12 cellular contexts compared by ENCODE assay signal in the genomic region with DNA sequence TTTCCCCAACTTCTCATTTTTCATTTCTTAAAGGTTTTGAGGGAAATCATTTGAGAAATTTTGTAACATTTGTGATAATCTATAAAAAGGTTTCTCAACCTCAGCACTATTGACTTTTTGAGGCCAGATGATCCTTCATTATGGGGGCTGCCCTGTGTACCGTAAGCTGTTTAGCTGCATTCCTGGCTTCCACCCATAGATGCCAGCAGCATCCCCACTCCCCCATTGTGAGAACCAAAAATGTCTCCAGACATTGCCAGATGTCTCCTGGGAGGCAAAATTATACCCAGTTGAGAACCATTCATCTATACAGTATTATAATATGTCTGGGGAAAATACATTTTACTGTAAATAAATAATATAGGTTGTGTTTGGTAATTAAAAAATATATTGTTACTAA.
DNase-seq lines count a peak whose midpoint lies in the region; ATAC-seq and TF ChIP-seq lines count a peak whose summit lies in the region.
"Had no signal": no experiment of that assay in that cellular context is flagged by ENCODE, and none has a peak within 500 bp of the region (broad histone marks: within the 10 kb centered on the region; RNA-seq: fewer than 3 reads in every experiment).

No MANE protein-coding gene starts in this region.

- peak; percentile 8 for DNase-seq in COR-L47 (lab: John Stamatoyannopoulos, UW)
- peak; percentile 48 for DNase-seq in WERI-Rb-1
- DNase-seq in midbrain (lab: John Stamatoyannopoulos, UW) = peak; percentile 29
- no peak for DNase-seq in ovary
- no peak for DNase-seq in activated CD4-positive, alpha-beta T cell treated with anti-CD3 and anti-CD28 coated beads for 48 hours
- DNase-seq in stimulated activated naive B cell treated with anti-CD40 and anti-IgM and Interleukin-4, amounts not matched to agents 10 μg/mL and 1 μg/mL and 100 μg/mL, for 72 hours = no peak
- no peak for DNase-seq in stimulated activated CD8-positive, alpha-beta memory T cell treated with anti-CD3 and anti-CD28 coated beads, Interleukin-4, amount 100 ng/mL, for 48 hours
- DNase-seq: activated CD4-positive, alpha-beta T cell treated with anti-CD3 and anti-CD28 coated beads for 36 hours; CD4-positive, alpha-beta T cell; natural killer cell had no signal

- no peaks in the 10 kb centered on the region for H3K36me3 ChIP-seq in WERI-Rb-1
- H3K36me3 ChIP-seq in ovary = no peaks in the 10 kb centered on the region
- H3K36me3 ChIP-seq: breast epithelium had no signal

- WGBS in ovary, 3 donors = 54 to 85% (median 58%) methylated on average over 1 of the region's 1 CpG

- peak; percentile 16; the same call in 1 of the 2 replicates for TF ChIP-seq RAD21 in Ishikawa (IDR thresholded peaks at IDR 0.05; ENCODE audit: low read depth)

- intact Hi-C loops in ovary (cut with DNase I) = no loop called here

- H3K9me3 Mint-ChIP-seq in stimulated activated naive B cell treated with anti-CD40 and anti-IgM and Interleukin-4, amounts not matched to agents 10 μg/mL and 1 μg/mL and 100 μg/mL, for 72 hours = no peaks in the 10 kb centered on the region
- H3K9me3 Mint-ChIP-seq: CD4-positive, alpha-beta T cell; natural killer cell had no signal

- peaks cover 28% of the 10 kb centered on the region for H3K4me1 ChIP-seq in ovary (ENCODE audit: insufficient read depth)

- TF ChIP-seq CTCF in WERI-Rb-1 (IDR thresholded peaks at IDR 0.05; ENCODE audit: low read depth, low read length) (peak; percentile 56), ovary (IDR thresholded peaks at IDR 0.05) (no peak)

- H3K27ac Mint-ChIP-seq in stimulated activated naive B cell treated with anti-CD40 and anti-IgM and Interleukin-4, amounts not matched to agents 10 μg/mL and 1 μg/mL and 100 μg/mL, for 72 hours = no peak overlapping the region
- H3K27ac Mint-ChIP-seq: activated CD4-positive, alpha-beta T cell treated with anti-CD3 and anti-CD28 coated beads for 36 hours; CD4-positive, alpha-beta T cell; natural killer cell had no signal

- H3K36me3 Mint-ChIP-seq in stimulated activated naive B cell treated with anti-CD40 and anti-IgM and Interleukin-4, amounts not matched to agents 10 μg/mL and 1 μg/mL and 100 μg/mL, for 72 hours = no peaks in the 10 kb centered on the region
- H3K36me3 Mint-ChIP-seq: natural killer cell had no signal

- no peak for ATAC-seq in stimulated activated naive B cell treated with anti-CD40 and anti-IgM and Interleukin-4, amounts not matched to agents 10 μg/mL and 1 μg/mL and 100 μg/mL, for 72 hours (replicated peaks)
- ATAC-seq: activated CD4-positive, alpha-beta T cell treated with anti-CD3 and anti-CD28 coated beads for 36 hours; natural killer cell had no signal

- TF ChIP-seq EP300 in Ishikawa (IDR thresholded peaks at IDR 0.05; ENCODE audit: borderline replicate concordance) (no peak), ovary (IDR thresholded peaks at IDR 0.05) (no peak)

- H3K4me1 Mint-ChIP-seq in stimulated activated naive B cell treated with anti-CD40 and anti-IgM and Interleukin-4, amounts not matched to agents 10 μg/mL and 1 μg/mL and 100 μg/mL, for 72 hours = no peaks in the 10 kb centered on the region
- H3K4me1 Mint-ChIP-seq: activated CD4-positive, alpha-beta T cell treated with anti-CD3 and anti-CD28 coated beads for 36 hours had no signal

- H3K9me3 ChIP-seq in WERI-Rb-1 (ENCODE audit: severe bottlenecking) = no peaks in the 10 kb centered on the region
- H3K9me3 ChIP-seq in ovary = no peaks in the 10 kb centered on the region
- H3K9me3 ChIP-seq: breast epithelium had no signal

- no peak for TF ChIP-seq POLR2A in ovary (IDR thresholded peaks at IDR 0.05)

- H3K27me3 ChIP-seq in WERI-Rb-1 (ENCODE audit: insufficient read depth, low read depth, severe bottlenecking) (no peaks in the 10 kb centered on the region), ovary (no peaks in the 10 kb centered on the region)
- H3K27me3 ChIP-seq: breast epithelium had no signal

- H3K4me3 Mint-ChIP-seq in stimulated activated naive B cell treated with anti-CD40 and anti-IgM and Interleukin-4, amounts not matched to agents 10 μg/mL and 1 μg/mL and 100 μg/mL, for 72 hours = no peak overlapping the region
- H3K4me3 Mint-ChIP-seq: activated CD4-positive, alpha-beta T cell treated with anti-CD3 and anti-CD28 coated beads for 36 hours; CD4-positive, alpha-beta T cell; natural killer cell had no signal

- H3K4me3 ChIP-seq in WERI-Rb-1 (ENCODE audit: low read depth, low read length) (no peak overlapping the region), ovary (no peak overlapping the region)
- H3K4me3 ChIP-seq: breast epithelium had no signal

- peaks cover 4 to 10% of the 10 kb centered on the region in 2 donors for H3K27me3 Mint-ChIP-seq in stimulated activated naive B cell treated with anti-CD40 and anti-IgM and Interleukin-4, amounts not matched to agents 10 μg/mL and 1 μg/mL and 100 μg/mL, for 72 hours
- H3K27me3 Mint-ChIP-seq: CD4-positive, alpha-beta T cell had no signal

- H3K27ac ChIP-seq in WERI-Rb-1 (no peak overlapping the region), ovary (no peak overlapping the region)
- H3K27ac ChIP-seq: breast epithelium had no signal

TF ChIP-seq in Ishikawa, 13 proteins besides CTCF, POLR2A, EP300 and RAD21:
- TF ChIP-seq NFIC (IDR thresholded peaks at IDR 0.05) = no peak
- TF ChIP-seq EGR1 (IDR thresholded peaks at IDR 0.05) = no peak
- TF ChIP-seq FOXM1 (IDR thresholded peaks at IDR 0.05; ENCODE audit: borderline replicate concordance, low read depth) = no peak
- TF ChIP-seq, protein P1, sequence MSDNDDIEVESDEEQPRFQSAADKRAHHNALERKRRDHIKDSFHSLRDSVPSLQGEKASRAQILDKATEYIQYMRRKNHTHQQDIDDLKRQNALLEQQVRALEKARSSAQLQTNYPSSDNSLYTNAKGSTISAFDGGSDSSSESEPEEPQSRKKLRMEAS (IDR thresholded peaks at IDR 0.05) = no peak
- TF ChIP-seq TEAD4 (IDR thresholded peaks at IDR 0.05) = no peak
- no peak for TF ChIP-seq TCF12 (IDR thresholded peaks at IDR 0.05; ENCODE audit: low read depth)
- no peak for TF ChIP-seq CREB1 (IDR thresholded peaks at IDR 0.05; ENCODE audit: low read depth)
- no peak for TF ChIP-seq TAF1 (IDR thresholded peaks at IDR 0.05; ENCODE audit: low read depth)
- no peak for TF ChIP-seq CEBPB (IDR thresholded peaks at IDR 0.05)
- no peak for TF ChIP-seq USF1 (IDR thresholded peaks at IDR 0.05)
- TF ChIP-seq, protein P2, sequence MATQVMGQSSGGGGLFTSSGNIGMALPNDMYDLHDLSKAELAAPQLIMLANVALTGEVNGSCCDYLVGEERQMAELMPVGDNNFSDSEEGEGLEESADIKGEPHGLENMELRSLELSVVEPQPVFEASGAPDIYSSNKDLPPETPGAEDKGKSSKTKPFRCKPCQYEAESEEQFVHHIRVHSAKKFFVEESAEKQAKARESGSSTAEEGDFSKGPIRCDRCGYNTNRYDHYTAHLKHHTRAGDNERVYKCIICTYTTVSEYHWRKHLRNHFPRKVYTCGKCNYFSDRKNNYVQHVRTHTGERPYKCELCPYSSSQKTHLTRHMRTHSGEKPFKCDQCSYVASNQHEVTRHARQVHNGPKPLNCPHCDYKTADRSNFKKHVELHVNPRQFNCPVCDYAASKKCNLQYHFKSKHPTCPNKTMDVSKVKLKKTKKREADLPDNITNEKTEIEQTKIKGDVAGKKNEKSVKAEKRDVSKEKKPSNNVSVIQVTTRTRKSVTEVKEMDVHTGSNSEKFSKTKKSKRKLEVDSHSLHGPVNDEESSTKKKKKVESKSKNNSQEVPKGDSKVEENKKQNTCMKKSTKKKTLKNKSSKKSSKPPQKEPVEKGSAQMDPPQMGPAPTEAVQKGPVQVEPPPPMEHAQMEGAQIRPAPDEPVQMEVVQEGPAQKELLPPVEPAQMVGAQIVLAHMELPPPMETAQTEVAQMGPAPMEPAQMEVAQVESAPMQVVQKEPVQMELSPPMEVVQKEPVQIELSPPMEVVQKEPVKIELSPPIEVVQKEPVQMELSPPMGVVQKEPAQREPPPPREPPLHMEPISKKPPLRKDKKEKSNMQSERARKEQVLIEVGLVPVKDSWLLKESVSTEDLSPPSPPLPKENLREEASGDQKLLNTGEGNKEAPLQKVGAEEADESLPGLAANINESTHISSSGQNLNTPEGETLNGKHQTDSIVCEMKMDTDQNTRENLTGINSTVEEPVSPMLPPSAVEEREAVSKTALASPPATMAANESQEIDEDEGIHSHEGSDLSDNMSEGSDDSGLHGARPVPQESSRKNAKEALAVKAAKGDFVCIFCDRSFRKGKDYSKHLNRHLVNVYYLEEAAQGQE (IDR thresholded peaks at IDR 0.05; ENCODE audit: low read depth) = no peak
- no peak for TF ChIP-seq ZBTB7A (IDR thresholded peaks at IDR 0.05; ENCODE audit: low read depth)

Comparison
In these comparisons a context has a peak if more than half of its experiments do, and no peak if none do; other contexts are left out.
1. DNase-seq: peak in COR-L47 (single experiment), WERI-Rb-1 (single experiment) and midbrain (single experiment); none in ovary (0 of 5), activated CD4-positive, alpha-beta T cell treated with anti-CD3 and anti-CD28 coated beads for 48 hours (single experiment), stimulated activated naive B cell treated with anti-CD40 and anti-IgM and Interleukin-4, amounts not matched to agents 10 μg/mL and 1 μg/mL and 100 μg/mL, for 72 hours (single experiment) and stimulated activated CD8-positive, alpha-beta memory T cell treated with anti-CD3 and anti-CD28 coated beads, Interleukin-4, amount 100 ng/mL, for 48 hours (single experiment).